ENCODE assay signal across 23 cellular contexts in genomic region chr7:50725774-50726173, GRCh38.
"Had no signal": no experiment of that assay in that cellular context is flagged by ENCODE, and none has a peak within 500 bp of the region (broad histone marks: within the 10 kb centered on the region; RNA-seq: fewer than 3 reads in every experiment).

No MANE protein-coding gene starts in this region.

- H3K4me3 Mint-ChIP-seq: nephron; stimulated activated effector memory CD8-positive, alpha-beta T cell treated with anti-CD3 and anti-CD28 coated beads, Interleukin-12 subunit alpha, Interleukin-12 subunit beta, amount 100 ng/mL, for 72 hours had no signal

- H3K4me1 ChIP-seq: colonic mucosa had no signal

- H3K27ac Mint-ChIP-seq: nephron; stimulated activated effector memory CD8-positive, alpha-beta T cell treated with anti-CD3 and anti-CD28 coated beads, Interleukin-12 subunit alpha, Interleukin-12 subunit beta, amount 100 ng/mL, for 72 hours had no signal

- FAIRE-seq: endometrium had no signal

- H3K27ac ChIP-seq: colonic mucosa, dorsolateral prefrontal cortex, esophagus squamous epithelium, gastroesophageal sphincter, suprapubic skin, tibial artery had no signal

- H3K36me3 ChIP-seq: colonic mucosa, esophagus squamous epithelium, left lung, suprapubic skin, tibial artery, upper lobe of left lung had no signal

- H3K27me3 ChIP-seq: colonic mucosa, dorsolateral prefrontal cortex, esophagus squamous epithelium, gastroesophageal sphincter, left lung, suprapubic skin, tibial artery, upper lobe of left lung had no signal

- H3K9me3 Mint-ChIP-seq: naive B cell; nephron; stimulated activated effector memory CD8-positive, alpha-beta T cell treated with anti-CD3 and anti-CD28 coated beads, Interleukin-12 subunit alpha, Interleukin-12 subunit beta, amount 100 ng/mL, for 72 hours had no signal

- H3K4me3 ChIP-seq: colonic mucosa, dorsolateral prefrontal cortex, esophagus squamous epithelium, gastroesophageal sphincter, left lung, lung, smooth muscle cell, suprapubic skin, tibial artery, upper lobe of left lung had no signal

- H3K9me3 ChIP-seq: colonic mucosa, esophagus squamous epithelium, gastroesophageal sphincter, left lung, suprapubic skin, tibial artery, upper lobe of left lung had no signal

- H3K4me1 Mint-ChIP-seq: stimulated activated effector memory CD8-positive, alpha-beta T cell treated with anti-CD3 and anti-CD28 coated beads, Interleukin-12 subunit alpha, Interleukin-12 subunit beta, amount 100 ng/mL, for 72 hours had no signal

- H3K36me3 Mint-ChIP-seq: naive B cell; stimulated activated effector memory CD8-positive, alpha-beta T cell treated with anti-CD3 and anti-CD28 coated beads, Interleukin-12 subunit alpha, Interleukin-12 subunit beta, amount 100 ng/mL, for 72 hours had no signal

- DNase-seq: caudate nucleus; colonic mucosa; dorsolateral prefrontal cortex; effector memory CD4-positive, alpha-beta T cell; esophagus squamous epithelium; foreskin fibroblast; glutamatergic neuron; islet precursor cell; left lung; naive B cell; posterior cingulate gyrus; stimulated activated CD4-positive, alpha-beta T cell treated with anti-CD3 and anti-CD28 coated beads, Interleukin-4, amount 100 ng/mL, for 1 hour; stimulated activated CD8-positive, alpha-beta memory T cell treated with anti-CD3 and anti-CD28 coated beads, Interleukin-4, amount 100 ng/mL, for 48 hours; stimulated activated naive CD8-positive, alpha-beta T cell treated with anti-CD3 and anti-CD28 coated beads, Interleukin-15, Interleukin-2, amounts not matched to agents 100 U/mL and 50 U/mL, for 24 hours; tibial artery; upper lobe of left lung had no signal

- H3K4me2 ChIP-seq: smooth muscle cell had no signal

- ATAC-seq: gastroesophageal sphincter; left lung; stimulated activated effector memory CD8-positive, alpha-beta T cell treated with anti-CD3 and anti-CD28 coated beads, Interleukin-12 subunit alpha, Interleukin-12 subunit beta, amount 100 ng/mL, for 72 hours; stimulated activated naive CD8-positive, alpha-beta T cell treated with anti-CD3 and anti-CD28 coated beads, Interleukin-15, Interleukin-2, amounts not matched to agents 100 U/mL and 50 U/mL, for 24 hours had no signal
